Comparison of ENCODE assay signal across 2 cellular contexts in the genomic region with DNA sequence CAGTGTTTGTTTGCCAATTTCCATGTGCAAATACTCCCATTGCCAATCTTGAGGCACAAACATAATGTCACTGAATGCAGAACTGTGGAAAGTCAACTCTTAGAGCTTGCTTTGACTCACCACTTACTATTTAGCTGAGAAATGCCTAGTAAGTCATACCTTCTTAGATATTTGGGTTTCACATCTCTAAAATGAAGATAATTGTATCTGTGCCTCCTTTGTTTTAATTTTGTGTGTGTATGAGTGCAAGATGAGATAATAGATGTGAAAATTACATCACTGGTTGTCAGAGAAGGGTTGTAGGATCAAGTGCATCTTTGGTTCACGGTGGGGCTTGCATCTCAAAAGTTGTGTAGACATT.
A peak's percentile ranks its signal among the peaks of the same experiment; 100 is the strongest.
TF ChIP-seq lines count a peak whose summit lies in the region.

No MANE protein-coding gene starts in this region.

TF ChIP-seq in HepG2, 621 proteins besides CTCF, POLR2A, EP300 and RAD21 (continued from another document):
- TF ChIP-seq, protein P1, sequence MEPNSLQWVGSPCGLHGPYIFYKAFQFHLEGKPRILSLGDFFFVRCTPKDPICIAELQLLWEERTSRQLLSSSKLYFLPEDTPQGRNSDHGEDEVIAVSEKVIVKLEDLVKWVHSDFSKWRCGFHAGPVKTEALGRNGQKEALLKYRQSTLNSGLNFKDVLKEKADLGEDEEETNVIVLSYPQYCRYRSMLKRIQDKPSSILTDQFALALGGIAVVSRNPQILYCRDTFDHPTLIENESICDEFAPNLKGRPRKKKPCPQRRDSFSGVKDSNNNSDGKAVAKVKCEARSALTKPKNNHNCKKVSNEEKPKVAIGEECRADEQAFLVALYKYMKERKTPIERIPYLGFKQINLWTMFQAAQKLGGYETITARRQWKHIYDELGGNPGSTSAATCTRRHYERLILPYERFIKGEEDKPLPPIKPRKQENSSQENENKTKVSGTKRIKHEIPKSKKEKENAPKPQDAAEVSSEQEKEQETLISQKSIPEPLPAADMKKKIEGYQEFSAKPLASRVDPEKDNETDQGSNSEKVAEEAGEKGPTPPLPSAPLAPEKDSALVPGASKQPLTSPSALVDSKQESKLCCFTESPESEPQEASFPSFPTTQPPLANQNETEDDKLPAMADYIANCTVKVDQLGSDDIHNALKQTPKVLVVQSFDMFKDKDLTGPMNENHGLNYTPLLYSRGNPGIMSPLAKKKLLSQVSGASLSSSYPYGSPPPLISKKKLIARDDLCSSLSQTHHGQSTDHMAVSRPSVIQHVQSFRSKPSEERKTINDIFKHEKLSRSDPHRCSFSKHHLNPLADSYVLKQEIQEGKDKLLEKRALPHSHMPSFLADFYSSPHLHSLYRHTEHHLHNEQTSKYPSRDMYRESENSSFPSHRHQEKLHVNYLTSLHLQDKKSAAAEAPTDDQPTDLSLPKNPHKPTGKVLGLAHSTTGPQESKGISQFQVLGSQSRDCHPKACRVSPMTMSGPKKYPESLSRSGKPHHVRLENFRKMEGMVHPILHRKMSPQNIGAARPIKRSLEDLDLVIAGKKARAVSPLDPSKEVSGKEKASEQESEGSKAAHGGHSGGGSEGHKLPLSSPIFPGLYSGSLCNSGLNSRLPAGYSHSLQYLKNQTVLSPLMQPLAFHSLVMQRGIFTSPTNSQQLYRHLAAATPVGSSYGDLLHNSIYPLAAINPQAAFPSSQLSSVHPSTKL (CRISPR knock-in tag; IDR thresholded peaks at IDR 0.05): no peak
- TF ChIP-seq EHMT2 (IDR thresholded peaks at IDR 0.05; ENCODE audit: borderline replicate concordance, low read depth, low read length) (no peak), ZNF101 (CRISPR knock-in tag; IDR thresholded peaks at IDR 0.05; ENCODE audit: borderline replicate concordance, low read depth) (no peak), DNMT1 (CRISPR knock-in tag; IDR thresholded peaks at IDR 0.05) (no peak), PCBP1 (IDR thresholded peaks at IDR 0.05; ENCODE audit: borderline replicate concordance, low read depth, low read length) (no peak), ZSCAN29 (CRISPR knock-in tag; conservative IDR thresholded peaks at IDR 0.05) (no peak), CBX1 (IDR thresholded peaks at IDR 0.05; ENCODE audit: low read depth) (no peak), ZNF34 (CRISPR knock-in tag; IDR thresholded peaks at IDR 0.05; ENCODE audit: borderline replicate concordance) (no peak), ZNF143 (CRISPR knock-in tag; IDR thresholded peaks at IDR 0.05) (no peak)
- TF ChIP-seq, protein P2, sequence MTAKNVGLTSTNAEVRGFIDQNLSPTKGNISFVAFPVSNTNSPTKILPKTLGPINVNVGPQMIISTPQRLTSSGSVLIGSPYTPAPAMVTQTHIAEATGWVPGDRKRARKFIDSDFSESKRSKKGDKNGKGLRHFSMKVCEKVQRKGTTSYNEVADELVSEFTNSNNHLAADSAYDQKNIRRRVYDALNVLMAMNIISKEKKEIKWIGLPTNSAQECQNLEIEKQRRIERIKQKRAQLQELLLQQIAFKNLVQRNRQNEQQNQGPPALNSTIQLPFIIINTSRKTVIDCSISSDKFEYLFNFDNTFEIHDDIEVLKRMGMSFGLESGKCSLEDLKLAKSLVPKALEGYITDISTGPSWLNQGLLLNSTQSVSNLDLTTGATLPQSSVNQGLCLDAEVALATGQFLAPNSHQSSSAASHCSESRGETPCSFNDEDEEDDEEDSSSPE (CRISPR knock-in tag; IDR thresholded peaks at IDR 0.05): no peak
- TF ChIP-seq, protein P3, sequence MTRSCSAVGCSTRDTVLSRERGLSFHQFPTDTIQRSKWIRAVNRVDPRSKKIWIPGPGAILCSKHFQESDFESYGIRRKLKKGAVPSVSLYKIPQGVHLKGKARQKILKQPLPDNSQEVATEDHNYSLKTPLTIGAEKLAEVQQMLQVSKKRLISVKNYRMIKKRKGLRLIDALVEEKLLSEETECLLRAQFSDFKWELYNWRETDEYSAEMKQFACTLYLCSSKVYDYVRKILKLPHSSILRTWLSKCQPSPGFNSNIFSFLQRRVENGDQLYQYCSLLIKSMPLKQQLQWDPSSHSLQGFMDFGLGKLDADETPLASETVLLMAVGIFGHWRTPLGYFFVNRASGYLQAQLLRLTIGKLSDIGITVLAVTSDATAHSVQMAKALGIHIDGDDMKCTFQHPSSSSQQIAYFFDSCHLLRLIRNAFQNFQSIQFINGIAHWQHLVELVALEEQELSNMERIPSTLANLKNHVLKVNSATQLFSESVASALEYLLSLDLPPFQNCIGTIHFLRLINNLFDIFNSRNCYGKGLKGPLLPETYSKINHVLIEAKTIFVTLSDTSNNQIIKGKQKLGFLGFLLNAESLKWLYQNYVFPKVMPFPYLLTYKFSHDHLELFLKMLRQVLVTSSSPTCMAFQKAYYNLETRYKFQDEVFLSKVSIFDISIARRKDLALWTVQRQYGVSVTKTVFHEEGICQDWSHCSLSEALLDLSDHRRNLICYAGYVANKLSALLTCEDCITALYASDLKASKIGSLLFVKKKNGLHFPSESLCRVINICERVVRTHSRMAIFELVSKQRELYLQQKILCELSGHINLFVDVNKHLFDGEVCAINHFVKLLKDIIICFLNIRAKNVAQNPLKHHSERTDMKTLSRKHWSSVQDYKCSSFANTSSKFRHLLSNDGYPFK (CRISPR knock-in tag; IDR thresholded peaks at IDR 0.05; ENCODE audit: borderline replicate concordance): no peak
- TF ChIP-seq, protein P4, sequence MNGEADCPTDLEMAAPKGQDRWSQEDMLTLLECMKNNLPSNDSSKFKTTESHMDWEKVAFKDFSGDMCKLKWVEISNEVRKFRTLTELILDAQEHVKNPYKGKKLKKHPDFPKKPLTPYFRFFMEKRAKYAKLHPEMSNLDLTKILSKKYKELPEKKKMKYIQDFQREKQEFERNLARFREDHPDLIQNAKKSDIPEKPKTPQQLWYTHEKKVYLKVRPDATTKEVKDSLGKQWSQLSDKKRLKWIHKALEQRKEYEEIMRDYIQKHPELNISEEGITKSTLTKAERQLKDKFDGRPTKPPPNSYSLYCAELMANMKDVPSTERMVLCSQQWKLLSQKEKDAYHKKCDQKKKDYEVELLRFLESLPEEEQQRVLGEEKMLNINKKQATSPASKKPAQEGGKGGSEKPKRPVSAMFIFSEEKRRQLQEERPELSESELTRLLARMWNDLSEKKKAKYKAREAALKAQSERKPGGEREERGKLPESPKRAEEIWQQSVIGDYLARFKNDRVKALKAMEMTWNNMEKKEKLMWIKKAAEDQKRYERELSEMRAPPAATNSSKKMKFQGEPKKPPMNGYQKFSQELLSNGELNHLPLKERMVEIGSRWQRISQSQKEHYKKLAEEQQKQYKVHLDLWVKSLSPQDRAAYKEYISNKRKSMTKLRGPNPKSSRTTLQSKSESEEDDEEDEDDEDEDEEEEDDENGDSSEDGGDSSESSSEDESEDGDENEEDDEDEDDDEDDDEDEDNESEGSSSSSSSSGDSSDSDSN (CRISPR knock-in tag; IDR thresholded peaks at IDR 0.05): no peak
- TF ChIP-seq, protein P5, sequence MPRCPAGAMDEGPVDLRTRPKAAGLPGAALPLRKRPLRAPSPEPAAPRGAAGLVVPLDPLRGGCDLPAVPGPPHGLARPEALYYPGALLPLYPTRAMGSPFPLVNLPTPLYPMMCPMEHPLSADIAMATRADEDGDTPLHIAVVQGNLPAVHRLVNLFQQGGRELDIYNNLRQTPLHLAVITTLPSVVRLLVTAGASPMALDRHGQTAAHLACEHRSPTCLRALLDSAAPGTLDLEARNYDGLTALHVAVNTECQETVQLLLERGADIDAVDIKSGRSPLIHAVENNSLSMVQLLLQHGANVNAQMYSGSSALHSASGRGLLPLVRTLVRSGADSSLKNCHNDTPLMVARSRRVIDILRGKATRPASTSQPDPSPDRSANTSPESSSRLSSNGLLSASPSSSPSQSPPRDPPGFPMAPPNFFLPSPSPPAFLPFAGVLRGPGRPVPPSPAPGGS (CRISPR knock-in tag; IDR thresholded peaks at IDR 0.05): no peak

TF ChIP-seq in GM12878, 131 proteins besides CTCF, POLR2A, EP300 and RAD21 (continued from another document and continues in another):
- TF ChIP-seq, protein P6, sequence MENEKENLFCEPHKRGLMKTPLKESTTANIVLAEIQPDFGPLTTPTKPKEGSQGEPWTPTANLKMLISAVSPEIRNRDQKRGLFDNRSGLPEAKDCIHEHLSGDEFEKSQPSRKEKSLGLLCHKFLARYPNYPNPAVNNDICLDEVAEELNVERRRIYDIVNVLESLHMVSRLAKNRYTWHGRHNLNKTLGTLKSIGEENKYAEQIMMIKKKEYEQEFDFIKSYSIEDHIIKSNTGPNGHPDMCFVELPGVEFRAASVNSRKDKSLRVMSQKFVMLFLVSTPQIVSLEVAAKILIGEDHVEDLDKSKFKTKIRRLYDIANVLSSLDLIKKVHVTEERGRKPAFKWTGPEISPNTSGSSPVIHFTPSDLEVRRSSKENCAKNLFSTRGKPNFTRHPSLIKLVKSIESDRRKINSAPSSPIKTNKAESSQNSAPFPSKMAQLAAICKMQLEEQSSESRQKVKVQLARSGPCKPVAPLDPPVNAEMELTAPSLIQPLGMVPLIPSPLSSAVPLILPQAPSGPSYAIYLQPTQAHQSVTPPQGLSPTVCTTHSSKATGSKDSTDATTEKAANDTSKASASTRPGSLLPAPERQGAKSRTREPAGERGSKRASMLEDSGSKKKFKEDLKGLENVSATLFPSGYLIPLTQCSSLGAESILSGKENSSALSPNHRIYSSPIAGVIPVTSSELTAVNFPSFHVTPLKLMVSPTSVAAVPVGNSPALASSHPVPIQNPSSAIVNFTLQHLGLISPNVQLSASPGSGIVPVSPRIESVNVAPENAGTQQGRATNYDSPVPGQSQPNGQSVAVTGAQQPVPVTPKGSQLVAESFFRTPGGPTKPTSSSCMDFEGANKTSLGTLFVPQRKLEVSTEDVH (IDR thresholded peaks at IDR 0.05; ENCODE audit: low read depth, partially characterized antibody): no peak
- TF ChIP-seq, protein P7, sequence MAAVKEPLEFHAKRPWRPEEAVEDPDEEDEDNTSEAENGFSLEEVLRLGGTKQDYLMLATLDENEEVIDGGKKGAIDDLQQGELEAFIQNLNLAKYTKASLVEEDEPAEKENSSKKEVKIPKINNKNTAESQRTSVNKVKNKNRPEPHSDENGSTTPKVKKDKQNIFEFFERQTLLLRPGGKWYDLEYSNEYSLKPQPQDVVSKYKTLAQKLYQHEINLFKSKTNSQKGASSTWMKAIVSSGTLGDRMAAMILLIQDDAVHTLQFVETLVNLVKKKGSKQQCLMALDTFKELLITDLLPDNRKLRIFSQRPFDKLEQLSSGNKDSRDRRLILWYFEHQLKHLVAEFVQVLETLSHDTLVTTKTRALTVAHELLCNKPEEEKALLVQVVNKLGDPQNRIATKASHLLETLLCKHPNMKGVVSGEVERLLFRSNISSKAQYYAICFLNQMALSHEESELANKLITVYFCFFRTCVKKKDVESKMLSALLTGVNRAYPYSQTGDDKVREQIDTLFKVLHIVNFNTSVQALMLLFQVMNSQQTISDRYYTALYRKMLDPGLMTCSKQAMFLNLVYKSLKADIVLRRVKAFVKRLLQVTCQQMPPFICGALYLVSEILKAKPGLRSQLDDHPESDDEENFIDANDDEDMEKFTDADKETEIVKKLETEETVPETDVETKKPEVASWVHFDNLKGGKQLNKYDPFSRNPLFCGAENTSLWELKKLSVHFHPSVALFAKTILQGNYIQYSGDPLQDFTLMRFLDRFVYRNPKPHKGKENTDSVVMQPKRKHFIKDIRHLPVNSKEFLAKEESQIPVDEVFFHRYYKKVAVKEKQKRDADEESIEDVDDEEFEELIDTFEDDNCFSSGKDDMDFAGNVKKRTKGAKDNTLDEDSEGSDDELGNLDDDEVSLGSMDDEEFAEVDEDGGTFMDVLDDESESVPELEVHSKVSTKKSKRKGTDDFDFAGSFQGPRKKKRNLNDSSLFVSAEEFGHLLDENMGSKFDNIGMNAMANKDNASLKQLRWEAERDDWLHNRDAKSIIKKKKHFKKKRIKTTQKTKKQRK (IDR thresholded peaks at IDR 0.05; ENCODE audit: low read depth, low read length): no peak
- peak; percentile 31; the same call in 1 of the 2 replicates for TF ChIP-seq IKZF1 (conservative IDR thresholded peaks at IDR 0.05)
- TF ChIP-seq MTA3 (IDR thresholded peaks at IDR 0.05; ENCODE audit: borderline replicate concordance, low read length): no peak
- TF ChIP-seq, protein P8, sequence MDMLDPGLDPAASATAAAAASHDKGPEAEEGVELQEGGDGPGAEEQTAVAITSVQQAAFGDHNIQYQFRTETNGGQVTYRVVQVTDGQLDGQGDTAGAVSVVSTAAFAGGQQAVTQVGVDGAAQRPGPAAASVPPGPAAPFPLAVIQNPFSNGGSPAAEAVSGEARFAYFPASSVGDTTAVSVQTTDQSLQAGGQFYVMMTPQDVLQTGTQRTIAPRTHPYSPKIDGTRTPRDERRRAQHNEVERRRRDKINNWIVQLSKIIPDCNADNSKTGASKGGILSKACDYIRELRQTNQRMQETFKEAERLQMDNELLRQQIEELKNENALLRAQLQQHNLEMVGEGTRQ (IDR thresholded peaks at IDR 0.05; ENCODE audit: borderline replicate concordance, low read depth, low read length): no peak
- TF ChIP-seq RB1 (IDR thresholded peaks at IDR 0.05; ENCODE audit: borderline replicate concordance): no peak
- no peak for TF ChIP-seq ZZZ3 (IDR thresholded peaks at IDR 0.05; ENCODE audit: control insufficient read depth, insufficient read length, low read depth)
- no peak for TF ChIP-seq CHD2 (IDR thresholded peaks at IDR 0.05; ENCODE audit: borderline replicate concordance, low read depth, low read length)
- TF ChIP-seq POLR2AphosphoS2 (IDR thresholded peaks at IDR 0.05; ENCODE audit: low read depth, low read length): no peak
- TF ChIP-seq PAX5 (IDR thresholded peaks at IDR 0.05; ENCODE audit: borderline replicate concordance, low read depth, low read length): no peak
- no peak for TF ChIP-seq LARP7 (IDR thresholded peaks at IDR 0.05)
- no peak for TF ChIP-seq PML (IDR thresholded peaks at IDR 0.05; ENCODE audit: low read length)
- TF ChIP-seq IKZF2 (IDR thresholded peaks at IDR 0.05): peak in 1 of 2 experiments; percentile 44; a peak in 1 of 4 replicates
- peak; percentile 62; the same call in 1 of the 2 replicates for TF ChIP-seq RFX5 (IDR thresholded peaks at IDR 0.05; ENCODE audit: low read depth, low read length)
- TF ChIP-seq ZNF207 (IDR thresholded peaks at IDR 0.05; ENCODE audit: borderline replicate concordance): no peak
- TF ChIP-seq YBX1 (IDR thresholded peaks at IDR 0.05): no peak
- no peak for TF ChIP-seq CBX3 (IDR thresholded peaks at IDR 0.05; ENCODE audit: borderline replicate concordance, low read depth)
- TF ChIP-seq TCF7 (IDR thresholded peaks at IDR 0.05; ENCODE audit: borderline replicate concordance): no peak
- peak; percentile 64 for TF ChIP-seq MTA2 (IDR thresholded peaks at IDR 0.05; ENCODE audit: low read depth)
- TF ChIP-seq SPI1 (IDR thresholded peaks at IDR 0.05; ENCODE audit: borderline replicate concordance, insufficient read depth, low read depth, low read length): 0 out of 2 replicates have a peak, but pooled peaks have one; percentile 34
- TF ChIP-seq DPF2 (IDR thresholded peaks at IDR 0.05): peak; percentile 57; the same call in 1 of the 2 replicates
- TF ChIP-seq, protein P9, sequence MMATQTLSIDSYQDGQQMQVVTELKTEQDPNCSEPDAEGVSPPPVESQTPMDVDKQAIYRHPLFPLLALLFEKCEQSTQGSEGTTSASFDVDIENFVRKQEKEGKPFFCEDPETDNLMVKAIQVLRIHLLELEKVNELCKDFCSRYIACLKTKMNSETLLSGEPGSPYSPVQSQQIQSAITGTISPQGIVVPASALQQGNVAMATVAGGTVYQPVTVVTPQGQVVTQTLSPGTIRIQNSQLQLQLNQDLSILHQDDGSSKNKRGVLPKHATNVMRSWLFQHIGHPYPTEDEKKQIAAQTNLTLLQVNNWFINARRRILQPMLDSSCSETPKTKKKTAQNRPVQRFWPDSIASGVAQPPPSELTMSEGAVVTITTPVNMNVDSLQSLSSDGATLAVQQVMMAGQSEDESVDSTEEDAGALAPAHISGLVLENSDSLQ (IDR thresholded peaks at IDR 0.05): no peak
- peak; percentile 63; the same call in 1 of the 2 replicates for TF ChIP-seq CREB1 (IDR thresholded peaks at IDR 0.05; ENCODE audit: low read depth)
- peak; percentile 85 for TF ChIP-seq ATF7 (IDR thresholded peaks at IDR 0.05; ENCODE audit: low read depth)
- no peak for TF ChIP-seq SMARCA5 (IDR thresholded peaks at IDR 0.05)
- peak; percentile 59 for TF ChIP-seq JUNB (IDR thresholded peaks at IDR 0.05)
- no peak for TF ChIP-seq FOXM1 (IDR thresholded peaks at IDR 0.05; ENCODE audit: low read depth, low read length)
- TF ChIP-seq BHLHE40 (IDR thresholded peaks at IDR 0.05; ENCODE audit: borderline replicate concordance in 1 of 2, low read depth in 2 of 2, low read length in 1 of 2): no peak
